ENCODE assay signal across 8 cellular contexts in genomic region chr2:102736607-102737409, GRCh38. TPM values are rescaled to one million over a fixed set of nuclear protein-coding genes. Genes with fewer than 3 reads are reported as not detected.
DNase-seq lines count a peak whose midpoint lies in the region; ATAC-seq and TF ChIP-seq lines count a peak whose summit lies in the region.

No MANE protein-coding gene starts in this region.

- intact Hi-C loops in Right ventricle myocardium inferior (cut with DNase I) (loop anchor here (10.0 kb wide), 1 partner anchor 1382 kb away; no protein-coding TSS in a partner anchor), ovary (cut with DNase I) (no loop called here), tibial artery (cut with DNase I; ENCODE audit: low total_unique reads) (no loop called here)

- no peak for TF ChIP-seq EP300 in ovary (IDR thresholded peaks at IDR 0.05)

- no peaks in the 10 kb centered on the region for H3K9me3 ChIP-seq in ovary
- H3K9me3 ChIP-seq in tibial artery: no peaks in the 10 kb centered on the region

- in situ Hi-C loops in G401 (cut with HindIII; ENCODE audit: low sequenced_read_pairs): no loop called here

- H3K36me3 ChIP-seq in ovary (no peaks in the 10 kb centered on the region), tibial artery (peaks cover 0 to 3% (median 0%) of the 10 kb centered on the region in 3 donors)

- H3K4me1 ChIP-seq in ovary (ENCODE audit: insufficient read depth) (peaks cover 7% of the 10 kb centered on the region), tibial artery (peaks cover 0 to 20% (median 15%) of the 10 kb centered on the region in 4 donors)

- ATAC-seq in GM21786 (IDR thresholded peaks at IDR 0.05; ENCODE audit: unreplicated experiment) (peak; percentile 84), Right ventricle myocardium inferior (peak; percentile 97)

- peak; percentile 81 for DNase-seq in G401 (ENCODE audit: low spot score)
- DNase-seq in KG1 (lab: John Stamatoyannopoulos, UW): peak; percentile 75
- DNase-seq in SK-N-DZ (ENCODE audit: low spot score): peak; percentile 76
- peak; percentile 90 for DNase-seq in activated naive CD4-positive, alpha-beta T cell treated with anti-CD3 and anti-CD28 coated beads, Interleukin-2, amount 50 U/mL, for 16 hours
- peak; percentile 96 for DNase-seq in Right ventricle myocardium inferior (ENCODE audit: missing footprints)
- DNase-seq in ovary: peak; percentile 77 to 88 (median 84)
- peak; percentile 79 to 85 for DNase-seq in tibial artery

- peak overlapping the region; percentile 40 to 69 for H3K27ac ChIP-seq in ovary
- H3K27ac ChIP-seq in tibial artery: peak overlapping the region; percentile 75 to 90

- H3K27me3 ChIP-seq in ovary: no peaks in the 10 kb centered on the region
- no peaks in the 10 kb centered on the region for H3K27me3 ChIP-seq in tibial artery

- H3K4me3 ChIP-seq in ovary (peak overlapping the region; percentile 81), tibial artery (peak overlapping the region; percentile 79 to 88)

- WGBS in ovary, 3 donors: 0% methylated on average over 37 to 41 of the region's 41 CpGs

- TF ChIP-seq POLR2A in ovary (IDR thresholded peaks at IDR 0.05): peak; percentile 28

- TF ChIP-seq CTCF in ovary (IDR thresholded peaks at IDR 0.05) (no peak), tibial artery (IDR thresholded peaks at IDR 0.05) (no peak)

RNA-seq across cellular contexts. Expression of gene TMEM182, which starts 25.0 kb away (rescaled TPM):
- 1.8 and 3.8 TPM in 2 replicates for total RNA-seq in G401 (2014; rRNA removed; shearing (Covaris generic))
- 5.8 and 8.8 TPM in 2 replicates for polyA plus RNA-seq in SK-N-DZ (2014; cell fraction: cytosol; rRNA removed)
- 3.5 and 4.0 TPM in 2 replicates for polyA plus RNA-seq in SK-N-DZ (2014; cell fraction: nucleus; rRNA removed)
- 175 TPM for total RNA-seq in Right ventricle myocardium inferior
- total RNA-seq in ovary: 1 to 10 TPM; 1.6 to 3.3 (median 2.3) TPM
- 1 to 10 TPM in 1 of 2 donors, under 1 TPM in 1; 0.91 to 4.0 TPM for polyA plus RNA-seq in ovary

Comparison
In these comparisons a context has a peak if more than half of its experiments do, and no peak if none do; other contexts are left out.
1. Peak in every context shown above with its lines: DNase-seq, ATAC-seq, H3K4me3 ChIP-seq and H3K27ac ChIP-seq.
2. RNA of gene TMEM182, which starts 25.0 kb away (total RNA-seq): 175 TPM in Right ventricle myocardium inferior (single experiment); 1.6 to 3.3 TPM in ovary and 1.8 to 3.8 TPM in G401; every median in the first group is over 10 times any median in the second.